In genomic region chr1:15192916-15193550, GRCh38 we compare ENCODE assay signal across 19 cellular contexts. TPM values are rescaled to one million over a fixed set of nuclear protein-coding genes. Genes with fewer than 3 reads are reported as not detected.
A peak's percentile ranks its signal among the peaks of the same experiment; 100 is the strongest.
DNase-seq lines count a peak whose midpoint lies in the region; ATAC-seq and TF ChIP-seq lines count a peak whose summit lies in the region.
"Had no signal": no experiment of that assay in that cellular context is flagged by ENCODE, and none has a peak within 500 bp of the region (broad histone marks: within the 10 kb centered on the region; RNA-seq: fewer than 3 reads in every experiment).

No MANE protein-coding gene starts in this region.

- intact Hi-C loops in upper lobe of right lung (cut with DNase I): no loop called here
- intact Hi-C loops in mucosa of descending colon (cut with DNase I, micrococcal nuclease): no loop called here
- intact Hi-C loops in gastrocnemius medialis (cut with DNase I; ENCODE audit: low total_unique reads): no loop called here

- H3K4me1 ChIP-seq in upper lobe of right lung: peaks cover 12% of the 10 kb centered on the region
- peaks cover 49% of the 10 kb centered on the region for H3K4me1 ChIP-seq in mucosa of descending colon (ENCODE audit: low read depth)
- H3K4me1 ChIP-seq in gastrocnemius medialis: peaks cover 0 to 7% of the 10 kb centered on the region in 2 donors

- no peak for TF ChIP-seq CTCF in upper lobe of right lung (IDR thresholded peaks at IDR 0.05)
- no peak for TF ChIP-seq CTCF in mucosa of descending colon (IDR thresholded peaks at IDR 0.05)
- no peak for TF ChIP-seq CTCF in gastrocnemius medialis (IDR thresholded peaks at IDR 0.05 in 4 of 5, conservative IDR thresholded peaks at IDR 0.05 in 1 of 5)

- H3K36me3 ChIP-seq in upper lobe of right lung: no peaks in the 10 kb centered on the region
- H3K36me3 ChIP-seq in mucosa of descending colon (ENCODE audit: low read depth): no peaks in the 10 kb centered on the region
- no peaks in the 10 kb centered on the region for H3K36me3 ChIP-seq in gastrocnemius medialis

- no peak for TF ChIP-seq POLR2A in gastrocnemius medialis (IDR thresholded peaks at IDR 0.05)

- ATAC-seq in upper lobe of right lung: no peak
- no peak for ATAC-seq in mucosa of descending colon
- no peak for ATAC-seq in gastrocnemius medialis

- no peaks in the 10 kb centered on the region for H3K27me3 ChIP-seq in upper lobe of right lung
- H3K27me3 ChIP-seq in gastrocnemius medialis: no peaks in the 10 kb centered on the region

- H3K27ac ChIP-seq in upper lobe of right lung (no peak overlapping the region), gastrocnemius medialis (no peak overlapping the region)
- H3K27ac ChIP-seq: 22Rv1, PC-9, RWPE1 had no signal

- H3K9me3 ChIP-seq in upper lobe of right lung: no peaks in the 10 kb centered on the region
- no peaks in the 10 kb centered on the region for H3K9me3 ChIP-seq in mucosa of descending colon
- H3K9me3 ChIP-seq in gastrocnemius medialis: no peaks in the 10 kb centered on the region

- H3K4me3 ChIP-seq in upper lobe of right lung: no peak overlapping the region
- H3K4me3 ChIP-seq in mucosa of descending colon: no peak overlapping the region
- no peak overlapping the region for H3K4me3 ChIP-seq in gastrocnemius medialis
- H3K4me3 ChIP-seq: PC-9 had no signal

- in situ Hi-C loops in gastrocnemius medialis (cut with MboI; ENCODE audit: low sequenced_read_pairs in 4 of 4): no loop called here

- peak; percentile 58 for DNase-seq in NCI-H2107 treated with DMSO at 0.1 percent for 48 hours (lab: John Stamatoyannopoulos, UW; ENCODE audit: unreplicated experiment)
- DNase-seq in NCI-H2107 (lab: John Stamatoyannopoulos, UW): no peak
- DNase-seq in NCI-H2171 treated with DMSO at 0.1 percent for 48 hours (lab: John Stamatoyannopoulos, UW): peak; percentile 87
- DNase-seq in left kidney (ENCODE audit: low read depth, low spot score): peak; percentile 69
- DNase-seq in upper lobe of right lung: peak; percentile 45
- DNase-seq in mucosa of descending colon: no peak
- DNase-seq in NCI-H1417 treated with DMSO at 0.1 percent for 48 hours (lab: John Stamatoyannopoulos, UW): no peak
- no peak for DNase-seq in gastrocnemius medialis
- DNase-seq: CD4-positive, alpha-beta memory T cell; DMS53; GOT3; NCI-H1105; NCI-H1930; NCI-H510A; PC-9; T-helper 1 cell had no signal

RNA-seq across cellular contexts. Expression of gene TMEM51, which starts 39.5 kb away (rescaled TPM):
- total RNA-seq in upper lobe of right lung (14.7 TPM), mucosa of descending colon (10 to 100 TPM; 19.1 to 31.8 (median 26.6) TPM), gastrocnemius medialis (1 to 10 TPM in 2 of 4 donors, under 1 TPM in 1, not detected in 1; 0.73 to 2.7 (median 1.8) TPM)

RNA-seq across cellular contexts. Expression of gene FHAD1, which starts 54.0 kb away (rescaled TPM):
- 2.4 TPM for total RNA-seq in upper lobe of right lung
- total RNA-seq in mucosa of descending colon: 1 to 10 TPM in 1 of 3 donors, under 1 TPM in 2; 0.89 to 1.9 (median 0.99) TPM
- total RNA-seq in gastrocnemius medialis: not detected
- total RNA-seq: B cell; CD4-positive, alpha-beta memory T cell had no signal

Comparison
In these comparisons a context has a peak if more than half of its experiments do, and no peak if none do; other contexts are left out.
1. DNase-seq: peak in NCI-H2107 treated with DMSO at 0.1 percent for 48 hours (single experiment), NCI-H2171 treated with DMSO at 0.1 percent for 48 hours (single experiment), left kidney (single experiment) and upper lobe of right lung (single experiment); none in NCI-H2107 (single experiment), mucosa of descending colon (0 of 3), NCI-H1417 treated with DMSO at 0.1 percent for 48 hours (single experiment) and gastrocnemius medialis (0 of 2).